In the genomic region with DNA sequence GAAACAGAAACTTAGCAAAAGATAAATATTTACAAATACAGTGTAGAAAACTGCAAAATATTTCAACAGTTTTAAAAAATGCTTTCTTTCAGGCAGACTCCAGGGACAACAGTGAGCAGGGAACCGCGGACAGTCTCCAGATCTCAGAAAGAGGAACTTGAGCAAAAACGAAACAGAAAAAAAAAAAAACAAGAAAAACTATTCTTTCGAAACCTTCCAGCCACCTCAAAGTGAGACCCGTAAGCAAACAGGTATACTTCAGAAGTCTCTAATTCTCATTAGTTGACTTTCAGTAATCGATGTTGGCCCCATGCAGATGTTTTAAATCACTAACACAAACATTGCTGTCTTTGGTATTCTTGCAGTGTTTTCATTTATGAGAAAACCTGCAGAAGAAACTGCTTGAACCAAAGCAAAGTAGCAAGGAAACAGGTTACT, we compare ENCODE assay signal across 8 cellular contexts. TPM values are rescaled to one million over a fixed set of nuclear protein-coding genes. Genes with fewer than 3 reads are reported as not detected.
A peak's percentile ranks its signal among the peaks of the same experiment; 100 is the strongest.
DNase-seq lines count a peak whose midpoint lies in the region; TF ChIP-seq lines count a peak whose summit lies in the region.

No MANE protein-coding gene starts in this region.

- H3K4me1 ChIP-seq in HAP-1: no peaks in the 10 kb centered on the region

- no peaks in the 10 kb centered on the region for H3K36me3 ChIP-seq in HAP-1 (replicated peaks)

- H3K27me3 ChIP-seq in HAP-1 (ENCODE audit: low read depth): peaks cover 5% of the 10 kb centered on the region; the same call in 1 of the 2 replicates

- peak; percentile 65 for DNase-seq in GM10266 (ENCODE audit: extremely low spot score)
- DNase-seq in GM20000 (ENCODE audit: low spot score): peak; percentile 73
- peak; percentile 71 for DNase-seq in KBM-7
- DNase-seq in choroid plexus epithelial cell (ENCODE audit: low read depth): peak; percentile 21
- no peak for DNase-seq in mesenteric fat pad (ENCODE audit: low spot score)
- DNase-seq in HAP-1 (ENCODE audit: low spot score in 2 of 2): no peak
- DNase-seq in amniotic stem cell (lab: John Stamatoyannopoulos, UW): no peak
- DNase-seq in NCI-H187 (lab: John Stamatoyannopoulos, UW): no peak

- in situ Hi-C loops in KBM-7 (cut with MboI; ENCODE audit: low pct_unique_long_range_greater_than_20kb, low sequenced_read_pairs): no loop called here
- in situ Hi-C loops in HAP-1 (cut with MboI; ENCODE audit: low sequenced_read_pairs): no loop called here

- TF ChIP-seq CTCF in GM10266 (IDR thresholded peaks at IDR 0.05; ENCODE audit: control insufficient read depth, insufficient read depth, low read depth, missing control alignments): no peak
- TF ChIP-seq CTCF in GM20000 (IDR thresholded peaks at IDR 0.05; ENCODE audit: extremely low read depth, missing control alignments): no peak
- TF ChIP-seq CTCF in choroid plexus epithelial cell (conservative IDR thresholded peaks at IDR 0.05; ENCODE audit: low read depth, low read length): no peak

- H3K4me3 ChIP-seq in choroid plexus epithelial cell (ENCODE audit: low read depth, low read length): no peak overlapping the region
- H3K4me3 ChIP-seq in HAP-1: no peak overlapping the region

- no peaks in the 10 kb centered on the region for H3K9me3 ChIP-seq in HAP-1

RNA-seq across cellular contexts. Expression of a gene that starts 15.7 kb away (rescaled TPM):
- total RNA-seq in mesenteric fat pad: not detected

RNA-seq across cellular contexts. Expression of a gene that starts 22.4 kb away (rescaled TPM):
- total RNA-seq in mesenteric fat pad: 5.1 TPM

RNA-seq across cellular contexts. Expression of a gene that starts 59.4 kb away (rescaled TPM):
- 2.1 TPM for total RNA-seq in mesenteric fat pad

Comparison
In these comparisons a context has a peak if more than half of its experiments do, and no peak if none do; other contexts are left out.
1. DNase-seq: peak in GM10266 (single experiment), GM20000 (single experiment), KBM-7 (single experiment) and choroid plexus epithelial cell (single experiment); none in mesenteric fat pad (single experiment), HAP-1 (0 of 2), amniotic stem cell (single experiment) and NCI-H187 (0 of 2).